ENCODE assay signal across 1 cellular context in the genomic region with DNA sequence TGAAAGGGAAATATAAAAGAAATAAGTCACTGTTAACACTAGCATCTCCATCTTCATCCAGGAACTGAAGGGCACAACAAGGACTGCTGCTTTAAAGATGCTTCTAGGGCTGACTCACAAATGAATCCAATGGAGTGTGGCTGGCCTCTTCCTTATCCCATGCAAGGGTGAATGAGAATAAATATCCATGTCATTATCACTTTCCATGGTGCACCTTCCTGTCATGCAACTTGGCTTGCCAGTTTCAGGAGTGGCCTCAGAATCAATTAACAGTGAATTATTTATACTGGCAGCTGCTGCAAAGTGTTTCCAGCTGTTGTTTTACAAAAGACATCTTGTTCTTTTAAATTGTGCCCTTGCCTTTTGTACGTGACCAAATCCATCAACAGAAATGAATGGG.
TF ChIP-seq lines count a peak whose summit lies in the region.

No MANE protein-coding gene starts in this region.

TF ChIP-seq in SK-N-SH, 30 proteins besides CTCF, POLR2A, EP300 and RAD21 (continued from another document):
- TF ChIP-seq, protein P1, sequence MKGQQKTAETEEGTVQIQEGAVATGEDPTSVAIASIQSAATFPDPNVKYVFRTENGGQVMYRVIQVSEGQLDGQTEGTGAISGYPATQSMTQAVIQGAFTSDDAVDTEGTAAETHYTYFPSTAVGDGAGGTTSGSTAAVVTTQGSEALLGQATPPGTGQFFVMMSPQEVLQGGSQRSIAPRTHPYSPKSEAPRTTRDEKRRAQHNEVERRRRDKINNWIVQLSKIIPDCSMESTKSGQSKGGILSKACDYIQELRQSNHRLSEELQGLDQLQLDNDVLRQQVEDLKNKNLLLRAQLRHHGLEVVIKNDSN (IDR thresholded peaks at IDR 0.05; ENCODE audit: borderline replicate concordance, low read depth) = no peak
- TF ChIP-seq POLR2AphosphoS5 (IDR thresholded peaks at IDR 0.05; ENCODE audit: low read depth, low read length) (no peak), RXRA (IDR thresholded peaks at IDR 0.05; ENCODE audit: borderline replicate concordance, low read depth) (no peak), CHD2 (IDR thresholded peaks at IDR 0.05; ENCODE audit: low read length, partially characterized antibody) (no peak), NRF1 (IDR thresholded peaks at IDR 0.05; ENCODE audit: low read depth, low read length) (no peak), TCF12 (IDR thresholded peaks at IDR 0.05) (no peak), GATA2 (CRISPR knock-in tag; IDR thresholded peaks at IDR 0.05) (no peak), NFIC (IDR thresholded peaks at IDR 0.05; ENCODE audit: borderline replicate concordance) (no peak), FOSL2 (IDR thresholded peaks at IDR 0.05; ENCODE audit: borderline replicate concordance, low read depth) (no peak), ELF1 (IDR thresholded peaks at IDR 0.05) (no peak)
- TF ChIP-seq, protein P2, sequence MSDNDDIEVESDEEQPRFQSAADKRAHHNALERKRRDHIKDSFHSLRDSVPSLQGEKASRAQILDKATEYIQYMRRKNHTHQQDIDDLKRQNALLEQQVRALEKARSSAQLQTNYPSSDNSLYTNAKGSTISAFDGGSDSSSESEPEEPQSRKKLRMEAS (IDR thresholded peaks at IDR 0.05; ENCODE audit: low read depth) = no peak
- TF ChIP-seq, protein P3, sequence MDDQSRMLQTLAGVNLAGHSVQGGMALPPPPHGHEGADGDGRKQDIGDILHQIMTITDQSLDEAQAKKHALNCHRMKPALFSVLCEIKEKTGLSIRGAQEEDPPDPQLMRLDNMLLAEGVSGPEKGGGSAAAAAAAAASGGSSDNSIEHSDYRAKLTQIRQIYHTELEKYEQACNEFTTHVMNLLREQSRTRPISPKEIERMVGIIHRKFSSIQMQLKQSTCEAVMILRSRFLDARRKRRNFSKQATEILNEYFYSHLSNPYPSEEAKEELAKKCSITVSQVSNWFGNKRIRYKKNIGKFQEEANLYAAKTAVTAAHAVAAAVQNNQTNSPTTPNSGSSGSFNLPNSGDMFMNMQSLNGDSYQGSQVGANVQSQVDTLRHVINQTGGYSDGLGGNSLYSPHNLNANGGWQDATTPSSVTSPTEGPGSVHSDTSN (IDR thresholded peaks at IDR 0.05) = no peak
TF ChIP-seq in SK-N-SH: peak in this region for 0.
